In the genomic region with DNA sequence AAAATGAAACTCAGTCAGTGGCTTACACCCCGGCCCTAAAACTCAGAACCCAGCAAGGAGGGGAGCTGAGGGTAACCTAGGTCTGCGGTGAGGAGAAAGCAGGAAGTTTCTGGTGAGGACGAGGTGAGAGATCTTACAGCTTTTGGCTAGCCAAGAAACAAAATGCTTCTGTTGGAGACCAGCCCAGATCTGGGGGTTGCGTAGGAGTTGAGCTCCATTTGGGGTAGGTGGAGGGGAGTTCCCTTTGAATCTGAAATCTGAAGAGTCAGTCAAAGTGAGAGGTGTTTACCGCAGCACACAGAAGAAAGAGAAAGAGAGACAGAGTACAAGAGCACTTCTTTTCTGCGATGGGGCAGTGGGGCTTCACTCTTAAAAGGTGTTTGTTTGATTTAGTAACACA, we compare ENCODE assay signal across 9 cellular contexts. TPM values are rescaled to one million over a fixed set of nuclear protein-coding genes. Genes with fewer than 3 reads are reported as not detected.
DNase-seq lines count a peak whose midpoint lies in the region; ATAC-seq and TF ChIP-seq lines count a peak whose summit lies in the region.
"Had no signal": no experiment of that assay in that cellular context is flagged by ENCODE, and none has a peak within 500 bp of the region (broad histone marks: within the 10 kb centered on the region; RNA-seq: fewer than 3 reads in every experiment).

No MANE protein-coding gene starts in this region.

- no peak overlapping the region for H3K4me3 Mint-ChIP-seq in osteocyte (ENCODE audit: unreplicated experiment)

- peaks cover 12% of the 10 kb centered on the region for H3K4me1 Mint-ChIP-seq in osteocyte (ENCODE audit: unreplicated experiment)

- no peak overlapping the region for H3K27ac ChIP-seq in RWPE1
- H3K27ac ChIP-seq: BLaER1 treated with 17β-estradiol and CSF1 and Interleukin-3, amounts not matched to agents 10 nM and 100 nM had no signal

- peak; percentile 94 for ATAC-seq in GM21723 (IDR thresholded peaks at IDR 0.05; ENCODE audit: unreplicated experiment)

- no peaks in the 10 kb centered on the region for H3K36me3 Mint-ChIP-seq in osteocyte (ENCODE audit: unreplicated experiment)

- no peaks in the 10 kb centered on the region for H3K27me3 Mint-ChIP-seq in osteocyte (ENCODE audit: unreplicated experiment)

- DNase-seq in CD1c-positive myeloid dendritic cell (ENCODE audit: extremely low spot score) (peak; percentile 76), MV-4-11 (lab: John Stamatoyannopoulos, UW) (peak; percentile 11), osteocyte (ENCODE audit: extremely low spot score, unreplicated experiment) (no peak), OCI-M2 (lab: John Stamatoyannopoulos, UW; ENCODE audit: unreplicated experiment) (no peak), RWPE1 (ENCODE audit: low spot score) (no peak)
- peak; percentile 68 for DNase-seq in activated gamma-delta T cell treated with anti-CD3 and anti-CD28 coated beads, Interleukin-2, amount 50 U/mL, for 16 hours (ENCODE audit: low read depth)
- DNase-seq in stimulated activated CD4-positive, alpha-beta T cell treated with anti-CD3 and anti-CD28 coated beads, Interleukin-15, amount 100 ng/mL, for 48 hours (ENCODE audit: low read depth in 2 of 2): peak; percentile 80 to 84

- TF ChIP-seq CTCF in osteocyte (IDR thresholded peaks at IDR 0.05): no peak
- no peak for TF ChIP-seq CTCF in RWPE1 (conservative IDR thresholded peaks at IDR 0.05; ENCODE audit: low read depth)

- POLR2A ChIA-PET in RWPE1 (lab: Yijun Ruan, JAX; ENCODE audit: low non-redundant PET): no interaction called here

- no peaks in the 10 kb centered on the region for H3K9me3 Mint-ChIP-seq in osteocyte (ENCODE audit: unreplicated experiment)

- CTCF ChIA-PET in RWPE1 (lab: Yijun Ruan, JAX): no interaction called here

- H3K27ac Mint-ChIP-seq in osteocyte (ENCODE audit: unreplicated experiment): no peak overlapping the region

RNA-seq across cellular contexts. Expression of gene EHF, which starts 29.6 kb away (rescaled TPM):
- not detected in 2 replicates for total RNA-seq in osteocyte

Comparison
In these comparisons a context has a peak if more than half of its experiments do, and no peak if none do; other contexts are left out.
1. DNase-seq: peak in CD1c-positive myeloid dendritic cell (single experiment), MV-4-11 (single experiment), activated gamma-delta T cell treated with anti-CD3 and anti-CD28 coated beads, Interleukin-2, amount 50 U/mL, for 16 hours (single experiment) and stimulated activated CD4-positive, alpha-beta T cell treated with anti-CD3 and anti-CD28 coated beads, Interleukin-15, amount 100 ng/mL, for 48 hours (2 of 2); none in osteocyte (single experiment), OCI-M2 (single experiment) and RWPE1 (single experiment).